8 cellular contexts compared by ENCODE assay signal in genomic region chr4:2964859-2965258, GRCh38. TPM values are rescaled to one million over a fixed set of nuclear protein-coding genes. Genes with fewer than 3 reads are reported as not detected.
DNase-seq lines count a peak whose midpoint lies in the region; ATAC-seq and TF ChIP-seq lines count a peak whose summit lies in the region.
"Not testable (repeated sequence)": the region's sequence is repeated elsewhere in the genome, so short reads cannot be mapped to it uniquely, and the experiment has no call there.

No MANE protein-coding gene starts in this region.

- peak overlapping the region; percentile 93 to 95 for H3K4me3 Mint-ChIP-seq in CD14-positive monocyte
- peak overlapping the region; percentile 91 for H3K4me3 Mint-ChIP-seq in HFFc6
- H3K4me3 Mint-ChIP-seq in T-helper 1 cell treated with Interleukin-12 subunit alpha and Interleukin-12 subunit beta and Interleukin-4 antibody, amounts not matched to agents 30 μg/mL and 1 μg/mL, for 36 hours = peak overlapping the region; percentile 94
- H3K4me3 Mint-ChIP-seq in activated T-helper 1 cell treated with anti-CD3 and anti-CD28 coated beads, Interleukin-12 subunit alpha, Interleukin-12 subunit beta, Interleukin-2, Interleukin-4 antibody, amounts not matched to agents 30 ng/mL and 10 ng/mL and 1 ng/mL, durations not matched to agents 14 hours and 24 hours and 36 hours = peak overlapping the region; percentile 93
- H3K4me3 Mint-ChIP-seq in natural killer cell = peak overlapping the region; percentile 91
- H3K4me3 Mint-ChIP-seq in stimulated activated effector memory CD8-positive, alpha-beta T cell treated with anti-CD3 and anti-CD28 coated beads, Interleukin-12 subunit alpha, Interleukin-12 subunit beta, amount 100 ng/mL, for 72 hours = peak overlapping the region; percentile 91

- H3K27ac ChIP-seq in brain microvascular endothelial cell = not testable (repeated sequence)

- not testable (repeated sequence) for H3K36me3 Mint-ChIP-seq in CD14-positive monocyte; T-helper 1 cell treated with Interleukin-12 subunit alpha and Interleukin-12 subunit beta and Interleukin-4 antibody, amounts not matched to agents 30 μg/mL and 1 μg/mL, for 36 hours (ENCODE audit: low read depth); activated T-helper 1 cell treated with anti-CD3 and anti-CD28 coated beads, Interleukin-12 subunit alpha, Interleukin-12 subunit beta, Interleukin-2, Interleukin-4 antibody, amounts not matched to agents 30 ng/mL and 10 ng/mL and 1 ng/mL, durations not matched to agents 14 hours and 24 hours and 36 hours (ENCODE audit: low read depth); natural killer cell
- peaks cover 12% of the 10 kb centered on the region for H3K36me3 Mint-ChIP-seq in HFFc6 (ENCODE audit: low read depth)
- peaks cover 33% of the 10 kb centered on the region for H3K36me3 Mint-ChIP-seq in stimulated activated effector memory CD8-positive, alpha-beta T cell treated with anti-CD3 and anti-CD28 coated beads, Interleukin-12 subunit alpha, Interleukin-12 subunit beta, amount 100 ng/mL, for 72 hours

- ATAC-seq in natural killer cell; stimulated activated effector memory CD8-positive, alpha-beta T cell treated with anti-CD3 and anti-CD28 coated beads, Interleukin-12 subunit alpha, Interleukin-12 subunit beta, amount 100 ng/mL, for 72 hours: not testable (repeated sequence)

- TF ChIP-seq CTCF in CD14-positive monocyte (IDR thresholded peaks at IDR 0.05); HFFc6 (IDR thresholded peaks at IDR 0.05); brain microvascular endothelial cell (IDR thresholded peaks at IDR 0.05; ENCODE audit: low read depth, low read length, missing control alignments); foreskin fibroblast (IDR thresholded peaks at IDR 0.05; ENCODE audit: low read depth, low read length); natural killer cell (IDR thresholded peaks at IDR 0.05): not testable (repeated sequence)

- intact Hi-C loops in CD14-positive monocyte (cut with micrococcal nuclease) = loop anchor here (5.0 to 10.0 kb wide), 5 partner anchors 82 to 1110 kb away; partner anchors contain the start of genes LETM1 (in 2 of the 2), CFAP99 (in 1 of the 2), FAM193A (in 1 of the 2) and RGS12 (in 1 of the 2)
- intact Hi-C loops in activated T-helper 1 cell treated with anti-CD3 and anti-CD28 coated beads, Interleukin-12 subunit alpha, Interleukin-12 subunit beta, Interleukin-2, Interleukin-4 antibody, amounts not matched to agents 30 ng/mL and 10 ng/mL and 1 ng/mL, durations not matched to agents 14 hours and 24 hours and 36 hours (cut with micrococcal nuclease) = loop anchor here (1.0 to 10.0 kb wide), 2 partner anchors 72 to 240 kb away; no protein-coding TSS in a partner anchor
- intact Hi-C loops in natural killer cell (cut with micrococcal nuclease) = loop anchor here (5.0 to 10.0 kb wide), 2 partner anchors 82 to 200 kb away; no protein-coding TSS in a partner anchor

- not testable (repeated sequence) for H3K27ac Mint-ChIP-seq in CD14-positive monocyte; HFFc6; T-helper 1 cell treated with Interleukin-12 subunit alpha and Interleukin-12 subunit beta and Interleukin-4 antibody, amounts not matched to agents 30 μg/mL and 1 μg/mL, for 36 hours; activated T-helper 1 cell treated with anti-CD3 and anti-CD28 coated beads, Interleukin-12 subunit alpha, Interleukin-12 subunit beta, Interleukin-2, Interleukin-4 antibody, amounts not matched to agents 30 ng/mL and 10 ng/mL and 1 ng/mL, durations not matched to agents 14 hours and 24 hours and 36 hours; stimulated activated effector memory CD8-positive, alpha-beta T cell treated with anti-CD3 and anti-CD28 coated beads, Interleukin-12 subunit alpha, Interleukin-12 subunit beta, amount 100 ng/mL, for 72 hours
- peak overlapping the region; percentile 43 to 90 for H3K27ac Mint-ChIP-seq in natural killer cell

- H3K27me3 Mint-ChIP-seq in CD14-positive monocyte (ENCODE audit: low read depth in 3 of 3); HFFc6 (ENCODE audit: insufficient read depth); T-helper 1 cell treated with Interleukin-12 subunit alpha and Interleukin-12 subunit beta and Interleukin-4 antibody, amounts not matched to agents 30 μg/mL and 1 μg/mL, for 36 hours (ENCODE audit: low read depth); activated T-helper 1 cell treated with anti-CD3 and anti-CD28 coated beads, Interleukin-12 subunit alpha, Interleukin-12 subunit beta, Interleukin-2, Interleukin-4 antibody, amounts not matched to agents 30 ng/mL and 10 ng/mL and 1 ng/mL, durations not matched to agents 14 hours and 24 hours and 36 hours (ENCODE audit: insufficient read depth); natural killer cell (ENCODE audit: low read depth in 2 of 2): not testable (repeated sequence)

- in situ Hi-C loops in brain microvascular endothelial cell (cut with HindIII; ENCODE audit: low pct_ligation_motif_present, low sequenced_read_pairs) = not testable (repeated sequence)

- not testable (repeated sequence) for DNase-seq in CD14-positive monocyte (ENCODE audit: low spot score); HFFc6; activated T-helper 1 cell treated with anti-CD3 and anti-CD28 coated beads, Interleukin-12 subunit alpha, Interleukin-12 subunit beta, Interleukin-2, Interleukin-4 antibody, amounts not matched to agents 30 ng/mL and 10 ng/mL and 1 ng/mL, durations not matched to agents 14 hours and 24 hours and 36 hours (ENCODE audit: low spot score); brain microvascular endothelial cell; foreskin fibroblast; natural killer cell; stimulated activated effector memory CD8-positive, alpha-beta T cell treated with anti-CD3 and anti-CD28 coated beads, Interleukin-12 subunit alpha, Interleukin-12 subunit beta, amount 100 ng/mL, for 72 hours (ENCODE audit: low spot score in 2 of 2)

- H3K9me3 Mint-ChIP-seq in CD14-positive monocyte; HFFc6; T-helper 1 cell treated with Interleukin-12 subunit alpha and Interleukin-12 subunit beta and Interleukin-4 antibody, amounts not matched to agents 30 μg/mL and 1 μg/mL, for 36 hours; activated T-helper 1 cell treated with anti-CD3 and anti-CD28 coated beads, Interleukin-12 subunit alpha, Interleukin-12 subunit beta, Interleukin-2, Interleukin-4 antibody, amounts not matched to agents 30 ng/mL and 10 ng/mL and 1 ng/mL, durations not matched to agents 14 hours and 24 hours and 36 hours; natural killer cell; stimulated activated effector memory CD8-positive, alpha-beta T cell treated with anti-CD3 and anti-CD28 coated beads, Interleukin-12 subunit alpha, Interleukin-12 subunit beta, amount 100 ng/mL, for 72 hours: not testable (repeated sequence)

- H3K4me3 ChIP-seq in brain microvascular endothelial cell (ENCODE audit: low read depth, low read length) = peak overlapping the region; percentile 77
- peak overlapping the region; percentile 68 to 96 for H3K4me3 ChIP-seq in foreskin fibroblast (ENCODE audit: low read depth in 1 of 2, low read length in 2 of 2)

- H3K36me3 ChIP-seq in brain microvascular endothelial cell (replicated peaks) = not testable (repeated sequence)

- H3K27me3 ChIP-seq in brain microvascular endothelial cell (replicated peaks) = not testable (repeated sequence)

- peaks cover 27% of the 10 kb centered on the region for H3K4me1 Mint-ChIP-seq in CD14-positive monocyte
- peaks cover 25% of the 10 kb centered on the region for H3K4me1 Mint-ChIP-seq in HFFc6 (ENCODE audit: low read depth)
- H3K4me1 Mint-ChIP-seq in T-helper 1 cell treated with Interleukin-12 subunit alpha and Interleukin-12 subunit beta and Interleukin-4 antibody, amounts not matched to agents 30 μg/mL and 1 μg/mL, for 36 hours (ENCODE audit: low read depth) = peaks cover 20% of the 10 kb centered on the region
- H3K4me1 Mint-ChIP-seq in activated T-helper 1 cell treated with anti-CD3 and anti-CD28 coated beads, Interleukin-12 subunit alpha, Interleukin-12 subunit beta, Interleukin-2, Interleukin-4 antibody, amounts not matched to agents 30 ng/mL and 10 ng/mL and 1 ng/mL, durations not matched to agents 14 hours and 24 hours and 36 hours (ENCODE audit: low read depth) = peaks cover 18% of the 10 kb centered on the region
- H3K4me1 Mint-ChIP-seq in natural killer cell = peaks cover 23 to 38% of the 10 kb centered on the region in 2 donors
- peaks cover 30% of the 10 kb centered on the region for H3K4me1 Mint-ChIP-seq in stimulated activated effector memory CD8-positive, alpha-beta T cell treated with anti-CD3 and anti-CD28 coated beads, Interleukin-12 subunit alpha, Interleukin-12 subunit beta, amount 100 ng/mL, for 72 hours

RNA-seq across cellular contexts. Expression of gene GRK4, which starts 1.5 kb away (rescaled TPM):
- polyA plus RNA-seq in CD14-positive monocyte = 1 to 10 TPM; 1.1 to 1.2 TPM
- total RNA-seq in HFFc6 (2021; fragmentation: NEBNext Ultra II Directional; extraction: Animal tissue kit (Norgen Biotek cat#: 25700)) = 1 to 10 TPM; 5.1 to 8.1 (median 6.7) TPM
- 4.4 and 4.5 TPM in 2 replicates for total RNA-seq in activated T-helper 1 cell treated with anti-CD3 and anti-CD28 coated beads, Interleukin-12 subunit alpha, Interleukin-12 subunit beta, Interleukin-2, Interleukin-4 antibody, amounts not matched to agents 30 ng/mL and 10 ng/mL and 1 ng/mL, durations not matched to agents 14 hours and 24 hours and 36 hours
- total RNA-seq in natural killer cell = 1 to 10 TPM; 2.0 to 6.4 (median 5.1) TPM

RNA-seq across cellular contexts. Expression of gene NOP14, which starts 1.7 kb away (rescaled TPM):
- polyA plus RNA-seq in CD14-positive monocyte = 1 to 10 TPM; 3.9 to 4.3 TPM
- 10 to 100 TPM; 34.8 to 39.4 (median 37.0) TPM for total RNA-seq in HFFc6 (2021; fragmentation: NEBNext Ultra II Directional; extraction: Animal tissue kit (Norgen Biotek cat#: 25700))
- total RNA-seq in activated T-helper 1 cell treated with anti-CD3 and anti-CD28 coated beads, Interleukin-12 subunit alpha, Interleukin-12 subunit beta, Interleukin-2, Interleukin-4 antibody, amounts not matched to agents 30 ng/mL and 10 ng/mL and 1 ng/mL, durations not matched to agents 14 hours and 24 hours and 36 hours = 140 and 142 TPM in 2 replicates
- total RNA-seq in natural killer cell = 10 to 100 TPM; 20.9 to 25.0 (median 21.1) TPM
